1 cellular context compared by ENCODE assay signal in the genomic region with DNA sequence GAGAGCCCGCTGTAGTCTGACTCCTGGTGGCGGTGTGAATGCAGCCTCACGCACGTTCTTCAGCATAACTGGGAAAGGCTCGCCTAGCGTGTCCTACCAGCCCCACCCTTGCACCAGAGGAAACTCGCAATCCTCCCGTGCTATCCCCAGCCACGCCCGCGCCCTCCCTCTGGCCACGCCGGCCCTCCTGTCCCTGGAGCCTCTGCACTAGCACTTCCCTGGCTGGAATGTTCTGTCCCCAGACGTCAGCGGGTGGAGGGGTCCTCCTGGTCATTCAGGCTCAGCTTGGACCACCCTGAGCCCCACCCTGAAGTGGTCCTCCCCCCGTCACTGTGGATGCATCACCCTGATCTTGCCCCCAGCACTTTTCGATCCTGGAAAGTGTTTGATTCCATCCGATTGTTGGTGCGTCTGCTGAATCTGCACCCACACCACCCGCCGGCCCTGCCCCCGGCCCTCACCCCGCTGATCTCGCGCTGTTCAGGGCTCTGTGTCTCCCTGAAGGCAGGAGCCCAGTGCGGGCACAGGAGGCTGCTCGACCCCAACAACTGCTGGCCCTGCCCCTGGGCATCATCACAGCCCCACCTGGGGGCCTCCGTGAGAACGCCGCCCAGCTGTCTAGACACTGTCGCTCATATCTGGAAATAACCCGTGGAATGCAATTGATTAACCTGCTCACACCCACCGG.
TF ChIP-seq lines count a peak whose summit lies in the region.

No MANE protein-coding gene starts in this region.

TF ChIP-seq in WTC11, 78 proteins besides CTCF, POLR2A, EP300 and RAD21 (continued from another document):
- TF ChIP-seq ZNF263 (CRISPR knock-in tag; IDR thresholded peaks at IDR 0.05; ENCODE audit: low read depth): no peak
- TF ChIP-seq, protein P1, sequence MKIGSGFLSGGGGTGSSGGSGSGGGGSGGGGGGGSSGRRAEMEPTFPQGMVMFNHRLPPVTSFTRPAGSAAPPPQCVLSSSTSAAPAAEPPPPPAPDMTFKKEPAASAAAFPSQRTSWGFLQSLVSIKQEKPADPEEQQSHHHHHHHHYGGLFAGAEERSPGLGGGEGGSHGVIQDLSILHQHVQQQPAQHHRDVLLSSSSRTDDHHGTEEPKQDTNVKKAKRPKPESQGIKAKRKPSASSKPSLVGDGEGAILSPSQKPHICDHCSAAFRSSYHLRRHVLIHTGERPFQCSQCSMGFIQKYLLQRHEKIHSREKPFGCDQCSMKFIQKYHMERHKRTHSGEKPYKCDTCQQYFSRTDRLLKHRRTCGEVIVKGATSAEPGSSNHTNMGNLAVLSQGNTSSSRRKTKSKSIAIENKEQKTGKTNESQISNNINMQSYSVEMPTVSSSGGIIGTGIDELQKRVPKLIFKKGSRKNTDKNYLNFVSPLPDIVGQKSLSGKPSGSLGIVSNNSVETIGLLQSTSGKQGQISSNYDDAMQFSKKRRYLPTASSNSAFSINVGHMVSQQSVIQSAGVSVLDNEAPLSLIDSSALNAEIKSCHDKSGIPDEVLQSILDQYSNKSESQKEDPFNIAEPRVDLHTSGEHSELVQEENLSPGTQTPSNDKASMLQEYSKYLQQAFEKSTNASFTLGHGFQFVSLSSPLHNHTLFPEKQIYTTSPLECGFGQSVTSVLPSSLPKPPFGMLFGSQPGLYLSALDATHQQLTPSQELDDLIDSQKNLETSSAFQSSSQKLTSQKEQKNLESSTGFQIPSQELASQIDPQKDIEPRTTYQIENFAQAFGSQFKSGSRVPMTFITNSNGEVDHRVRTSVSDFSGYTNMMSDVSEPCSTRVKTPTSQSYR (CRISPR knock-in tag; IDR thresholded peaks at IDR 0.05): no peak
- no peak for TF ChIP-seq GABPB1 (CRISPR knock-in tag; IDR thresholded peaks at IDR 0.05)
- TF ChIP-seq, protein P2, sequence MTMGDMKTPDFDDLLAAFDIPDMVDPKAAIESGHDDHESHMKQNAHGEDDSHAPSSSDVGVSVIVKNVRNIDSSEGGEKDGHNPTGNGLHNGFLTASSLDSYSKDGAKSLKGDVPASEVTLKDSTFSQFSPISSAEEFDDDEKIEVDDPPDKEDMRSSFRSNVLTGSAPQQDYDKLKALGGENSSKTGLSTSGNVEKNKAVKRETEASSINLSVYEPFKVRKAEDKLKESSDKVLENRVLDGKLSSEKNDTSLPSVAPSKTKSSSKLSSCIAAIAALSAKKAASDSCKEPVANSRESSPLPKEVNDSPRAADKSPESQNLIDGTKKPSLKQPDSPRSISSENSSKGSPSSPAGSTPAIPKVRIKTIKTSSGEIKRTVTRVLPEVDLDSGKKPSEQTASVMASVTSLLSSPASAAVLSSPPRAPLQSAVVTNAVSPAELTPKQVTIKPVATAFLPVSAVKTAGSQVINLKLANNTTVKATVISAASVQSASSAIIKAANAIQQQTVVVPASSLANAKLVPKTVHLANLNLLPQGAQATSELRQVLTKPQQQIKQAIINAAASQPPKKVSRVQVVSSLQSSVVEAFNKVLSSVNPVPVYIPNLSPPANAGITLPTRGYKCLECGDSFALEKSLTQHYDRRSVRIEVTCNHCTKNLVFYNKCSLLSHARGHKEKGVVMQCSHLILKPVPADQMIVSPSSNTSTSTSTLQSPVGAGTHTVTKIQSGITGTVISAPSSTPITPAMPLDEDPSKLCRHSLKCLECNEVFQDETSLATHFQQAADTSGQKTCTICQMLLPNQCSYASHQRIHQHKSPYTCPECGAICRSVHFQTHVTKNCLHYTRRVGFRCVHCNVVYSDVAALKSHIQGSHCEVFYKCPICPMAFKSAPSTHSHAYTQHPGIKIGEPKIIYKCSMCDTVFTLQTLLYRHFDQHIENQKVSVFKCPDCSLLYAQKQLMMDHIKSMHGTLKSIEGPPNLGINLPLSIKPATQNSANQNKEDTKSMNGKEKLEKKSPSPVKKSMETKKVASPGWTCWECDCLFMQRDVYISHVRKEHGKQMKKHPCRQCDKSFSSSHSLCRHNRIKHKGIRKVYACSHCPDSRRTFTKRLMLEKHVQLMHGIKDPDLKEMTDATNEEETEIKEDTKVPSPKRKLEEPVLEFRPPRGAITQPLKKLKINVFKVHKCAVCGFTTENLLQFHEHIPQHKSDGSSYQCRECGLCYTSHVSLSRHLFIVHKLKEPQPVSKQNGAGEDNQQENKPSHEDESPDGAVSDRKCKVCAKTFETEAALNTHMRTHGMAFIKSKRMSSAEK (CRISPR knock-in tag; IDR thresholded peaks at IDR 0.05; ENCODE audit: borderline replicate concordance): no peak
- TF ChIP-seq, protein P3, sequence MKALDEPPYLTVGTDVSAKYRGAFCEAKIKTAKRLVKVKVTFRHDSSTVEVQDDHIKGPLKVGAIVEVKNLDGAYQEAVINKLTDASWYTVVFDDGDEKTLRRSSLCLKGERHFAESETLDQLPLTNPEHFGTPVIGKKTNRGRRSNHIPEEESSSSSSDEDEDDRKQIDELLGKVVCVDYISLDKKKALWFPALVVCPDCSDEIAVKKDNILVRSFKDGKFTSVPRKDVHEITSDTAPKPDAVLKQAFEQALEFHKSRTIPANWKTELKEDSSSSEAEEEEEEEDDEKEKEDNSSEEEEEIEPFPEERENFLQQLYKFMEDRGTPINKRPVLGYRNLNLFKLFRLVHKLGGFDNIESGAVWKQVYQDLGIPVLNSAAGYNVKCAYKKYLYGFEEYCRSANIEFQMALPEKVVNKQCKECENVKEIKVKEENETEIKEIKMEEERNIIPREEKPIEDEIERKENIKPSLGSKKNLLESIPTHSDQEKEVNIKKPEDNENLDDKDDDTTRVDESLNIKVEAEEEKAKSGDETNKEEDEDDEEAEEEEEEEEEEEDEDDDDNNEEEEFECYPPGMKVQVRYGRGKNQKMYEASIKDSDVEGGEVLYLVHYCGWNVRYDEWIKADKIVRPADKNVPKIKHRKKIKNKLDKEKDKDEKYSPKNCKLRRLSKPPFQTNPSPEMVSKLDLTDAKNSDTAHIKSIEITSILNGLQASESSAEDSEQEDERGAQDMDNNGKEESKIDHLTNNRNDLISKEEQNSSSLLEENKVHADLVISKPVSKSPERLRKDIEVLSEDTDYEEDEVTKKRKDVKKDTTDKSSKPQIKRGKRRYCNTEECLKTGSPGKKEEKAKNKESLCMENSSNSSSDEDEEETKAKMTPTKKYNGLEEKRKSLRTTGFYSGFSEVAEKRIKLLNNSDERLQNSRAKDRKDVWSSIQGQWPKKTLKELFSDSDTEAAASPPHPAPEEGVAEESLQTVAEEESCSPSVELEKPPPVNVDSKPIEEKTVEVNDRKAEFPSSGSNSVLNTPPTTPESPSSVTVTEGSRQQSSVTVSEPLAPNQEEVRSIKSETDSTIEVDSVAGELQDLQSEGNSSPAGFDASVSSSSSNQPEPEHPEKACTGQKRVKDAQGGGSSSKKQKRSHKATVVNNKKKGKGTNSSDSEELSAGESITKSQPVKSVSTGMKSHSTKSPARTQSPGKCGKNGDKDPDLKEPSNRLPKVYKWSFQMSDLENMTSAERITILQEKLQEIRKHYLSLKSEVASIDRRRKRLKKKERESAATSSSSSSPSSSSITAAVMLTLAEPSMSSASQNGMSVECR (CRISPR knock-in tag; IDR thresholded peaks at IDR 0.05; ENCODE audit: borderline replicate concordance): no peak
- TF ChIP-seq, protein P4, sequence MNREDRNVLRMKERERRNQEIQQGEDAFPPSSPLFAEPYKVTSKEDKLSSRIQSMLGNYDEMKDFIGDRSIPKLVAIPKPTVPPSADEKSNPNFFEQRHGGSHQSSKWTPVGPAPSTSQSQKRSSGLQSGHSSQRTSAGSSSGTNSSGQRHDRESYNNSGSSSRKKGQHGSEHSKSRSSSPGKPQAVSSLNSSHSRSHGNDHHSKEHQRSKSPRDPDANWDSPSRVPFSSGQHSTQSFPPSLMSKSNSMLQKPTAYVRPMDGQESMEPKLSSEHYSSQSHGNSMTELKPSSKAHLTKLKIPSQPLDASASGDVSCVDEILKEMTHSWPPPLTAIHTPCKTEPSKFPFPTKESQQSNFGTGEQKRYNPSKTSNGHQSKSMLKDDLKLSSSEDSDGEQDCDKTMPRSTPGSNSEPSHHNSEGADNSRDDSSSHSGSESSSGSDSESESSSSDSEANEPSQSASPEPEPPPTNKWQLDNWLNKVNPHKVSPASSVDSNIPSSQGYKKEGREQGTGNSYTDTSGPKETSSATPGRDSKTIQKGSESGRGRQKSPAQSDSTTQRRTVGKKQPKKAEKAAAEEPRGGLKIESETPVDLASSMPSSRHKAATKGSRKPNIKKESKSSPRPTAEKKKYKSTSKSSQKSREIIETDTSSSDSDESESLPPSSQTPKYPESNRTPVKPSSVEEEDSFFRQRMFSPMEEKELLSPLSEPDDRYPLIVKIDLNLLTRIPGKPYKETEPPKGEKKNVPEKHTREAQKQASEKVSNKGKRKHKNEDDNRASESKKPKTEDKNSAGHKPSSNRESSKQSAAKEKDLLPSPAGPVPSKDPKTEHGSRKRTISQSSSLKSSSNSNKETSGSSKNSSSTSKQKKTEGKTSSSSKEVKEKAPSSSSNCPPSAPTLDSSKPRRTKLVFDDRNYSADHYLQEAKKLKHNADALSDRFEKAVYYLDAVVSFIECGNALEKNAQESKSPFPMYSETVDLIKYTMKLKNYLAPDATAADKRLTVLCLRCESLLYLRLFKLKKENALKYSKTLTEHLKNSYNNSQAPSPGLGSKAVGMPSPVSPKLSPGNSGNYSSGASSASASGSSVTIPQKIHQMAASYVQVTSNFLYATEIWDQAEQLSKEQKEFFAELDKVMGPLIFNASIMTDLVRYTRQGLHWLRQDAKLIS (CRISPR knock-in tag; IDR thresholded peaks at IDR 0.05; ENCODE audit: borderline replicate concordance): no peak
- TF ChIP-seq, protein P5, sequence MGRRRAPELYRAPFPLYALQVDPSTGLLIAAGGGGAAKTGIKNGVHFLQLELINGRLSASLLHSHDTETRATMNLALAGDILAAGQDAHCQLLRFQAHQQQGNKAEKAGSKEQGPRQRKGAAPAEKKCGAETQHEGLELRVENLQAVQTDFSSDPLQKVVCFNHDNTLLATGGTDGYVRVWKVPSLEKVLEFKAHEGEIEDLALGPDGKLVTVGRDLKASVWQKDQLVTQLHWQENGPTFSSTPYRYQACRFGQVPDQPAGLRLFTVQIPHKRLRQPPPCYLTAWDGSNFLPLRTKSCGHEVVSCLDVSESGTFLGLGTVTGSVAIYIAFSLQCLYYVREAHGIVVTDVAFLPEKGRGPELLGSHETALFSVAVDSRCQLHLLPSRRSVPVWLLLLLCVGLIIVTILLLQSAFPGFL (CRISPR knock-in tag; IDR thresholded peaks at IDR 0.05; ENCODE audit: borderline replicate concordance): no peak
- TF ChIP-seq, protein P6, sequence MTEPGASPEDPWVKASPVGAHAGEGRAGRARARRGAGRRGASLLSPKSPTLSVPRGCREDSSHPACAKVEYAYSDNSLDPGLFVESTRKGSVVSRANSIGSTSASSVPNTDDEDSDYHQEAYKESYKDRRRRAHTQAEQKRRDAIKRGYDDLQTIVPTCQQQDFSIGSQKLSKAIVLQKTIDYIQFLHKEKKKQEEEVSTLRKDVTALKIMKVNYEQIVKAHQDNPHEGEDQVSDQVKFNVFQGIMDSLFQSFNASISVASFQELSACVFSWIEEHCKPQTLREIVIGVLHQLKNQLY (CRISPR knock-in tag; IDR thresholded peaks at IDR 0.05): no peak
- TF ChIP-seq NFE2L1 (CRISPR knock-in tag; IDR thresholded peaks at IDR 0.05): no peak
- TF ChIP-seq, protein P7, sequence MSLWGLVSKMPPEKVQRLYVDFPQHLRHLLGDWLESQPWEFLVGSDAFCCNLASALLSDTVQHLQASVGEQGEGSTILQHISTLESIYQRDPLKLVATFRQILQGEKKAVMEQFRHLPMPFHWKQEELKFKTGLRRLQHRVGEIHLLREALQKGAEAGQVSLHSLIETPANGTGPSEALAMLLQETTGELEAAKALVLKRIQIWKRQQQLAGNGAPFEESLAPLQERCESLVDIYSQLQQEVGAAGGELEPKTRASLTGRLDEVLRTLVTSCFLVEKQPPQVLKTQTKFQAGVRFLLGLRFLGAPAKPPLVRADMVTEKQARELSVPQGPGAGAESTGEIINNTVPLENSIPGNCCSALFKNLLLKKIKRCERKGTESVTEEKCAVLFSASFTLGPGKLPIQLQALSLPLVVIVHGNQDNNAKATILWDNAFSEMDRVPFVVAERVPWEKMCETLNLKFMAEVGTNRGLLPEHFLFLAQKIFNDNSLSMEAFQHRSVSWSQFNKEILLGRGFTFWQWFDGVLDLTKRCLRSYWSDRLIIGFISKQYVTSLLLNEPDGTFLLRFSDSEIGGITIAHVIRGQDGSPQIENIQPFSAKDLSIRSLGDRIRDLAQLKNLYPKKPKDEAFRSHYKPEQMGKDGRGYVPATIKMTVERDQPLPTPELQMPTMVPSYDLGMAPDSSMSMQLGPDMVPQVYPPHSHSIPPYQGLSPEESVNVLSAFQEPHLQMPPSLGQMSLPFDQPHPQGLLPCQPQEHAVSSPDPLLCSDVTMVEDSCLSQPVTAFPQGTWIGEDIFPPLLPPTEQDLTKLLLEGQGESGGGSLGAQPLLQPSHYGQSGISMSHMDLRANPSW (CRISPR knock-in tag; conservative IDR thresholded peaks at IDR 0.05; ENCODE audit: low read depth): no peak
